ENCODE assay signal across 18 cellular contexts in genomic region chr5:54703568-54704255, GRCh38.
DNase-seq lines count a peak whose midpoint lies in the region; ATAC-seq and TF ChIP-seq lines count a peak whose summit lies in the region.
"Had no signal": no experiment of that assay in that cellular context is flagged by ENCODE, and none has a peak within 500 bp of the region (broad histone marks: within the 10 kb centered on the region; RNA-seq: fewer than 3 reads in every experiment).

No MANE protein-coding gene starts in this region.

- peak in 2 of 4 donors; percentile 18 to 50 for ATAC-seq in heart left ventricle
- ATAC-seq in HG03135 (IDR thresholded peaks at IDR 0.05; ENCODE audit: unreplicated experiment) = no peak
- no peak for ATAC-seq in GM19395 (IDR thresholded peaks at IDR 0.05; ENCODE audit: unreplicated experiment)
- ATAC-seq: activated T-cell treated with anti-CD3 and anti-CD28 coated beads, Interleukin-2, amount 50 U/mL, for 72 hours had no signal

- H2AK5ac ChIP-seq in trophoblast cell (ENCODE audit: low read length) = no peak overlapping the region

- no peak for DNase-seq in PC-9
- DNase-seq in heart left ventricle = no peak
- DNase-seq in trophoblast cell = no peak
- no peak for DNase-seq in stimulated activated CD4-positive, alpha-beta T cell treated with anti-CD3 and anti-CD28 coated beads, Interleukin-4, amount 100 ng/mL, for 1 hour
- no peak for DNase-seq in activated naive CD4-positive, alpha-beta T cell treated with anti-CD3 and anti-CD28 coated beads, Interleukin-2, amount 50 U/mL, for 16 hours
- DNase-seq: activated CD4-positive, alpha-beta T cell treated with anti-CD3 and anti-CD28 coated beads, Interleukin-2, amount 50 U/mL, for 1 hour; activated T-cell treated with anti-CD3 and anti-CD28 coated beads, Interleukin-2, amount 50 U/mL, for 72 hours; DND-41; effector CD8-positive, alpha-beta T cell; NCI-H1694 treated with DMSO at 0.1 percent for 48 hours; NCI-H82; T-helper 9 cell; upper lobe of left lung had no signal

- H3K4me2 ChIP-seq in BLaER1 (peak overlapping the region; percentile 50; the same call in 1 of the 2 replicates), PC-9 (peak overlapping the region; percentile 48), trophoblast cell (ENCODE audit: low read length) (no peak overlapping the region)
- H3K4me2 ChIP-seq: KMS-11 had no signal

- no TSS peak for BruUV-seq in PC-9 (replicated peaks; lab: Mats Ljungman, UMichigan)

- WGBS in heart left ventricle, 4 donors = 72 to 87% (median 77%) methylated on average over 10 of the region's 10 CpGs
- WGBS in trophoblast cell (ENCODE audit: extremely low coverage, insufficient coverage, insufficient read length) = no CpG with 5 or more reads among the region's 10 CpGs

- peaks cover 1% of the 10 kb centered on the region for H3K79me1 ChIP-seq in trophoblast cell (ENCODE audit: low read length)

- H2BK120ac ChIP-seq in trophoblast cell (ENCODE audit: insufficient read depth, low read length, poor library complexity) = no peak overlapping the region

- H3K4me3 ChIP-seq in BLaER1 (no peak overlapping the region), PC-9 (no peak overlapping the region), heart left ventricle (no peak overlapping the region), trophoblast cell (ENCODE audit: low read depth, low read length) (no peak overlapping the region)
- H3K4me3 ChIP-seq: gastrocnemius medialis, upper lobe of left lung had no signal

- CTCF ChIA-PET in PC-9 (lab: Charles Lee) = interaction anchor here (1.1 kb wide), 1 partner anchor 40 kb away, joined by 3 read pairs; no protein-coding TSS in a partner anchor

- H3F3A ChIP-seq in PC-9 (ENCODE audit: insufficient read depth, low read depth) = peaks cover 21% of the 10 kb centered on the region

- H3K27ac ChIP-seq in BLaER1 (no peak overlapping the region), PC-9 (0 out of 2 replicates have a peak overlapping the region, but pooled peaks have one; percentile 82), heart left ventricle (peak overlapping the region in 7 of 12 donors; percentile 3 to 67 (median 32)), trophoblast cell (ENCODE audit: low read depth, low read length) (no peak overlapping the region)
- H3K27ac ChIP-seq: KMS-11 had no signal

- H3K9me2 ChIP-seq in PC-9 (ENCODE audit: insufficient read depth) = no peaks in the 10 kb centered on the region

- H3K36me3 ChIP-seq in BLaER1 = no peaks in the 10 kb centered on the region
- H3K36me3 ChIP-seq in PC-9 (ENCODE audit: low read depth) = no peaks in the 10 kb centered on the region
- H3K36me3 ChIP-seq in heart left ventricle = no peaks in the 10 kb centered on the region
- H3K36me3 ChIP-seq in trophoblast cell (ENCODE audit: control insufficient read depth in 1 of 2, insufficient read depth in 2 of 2, low read length in 2 of 2) = no peaks in the 10 kb centered on the region
- H3K36me3 ChIP-seq: gastrocnemius medialis, upper lobe of left lung had no signal

- H3K23ac ChIP-seq in trophoblast cell (ENCODE audit: low read length) = no peak overlapping the region

- peak overlapping the region; percentile 13 for H3K14ac ChIP-seq in trophoblast cell (ENCODE audit: low read length)

- H3K9ac ChIP-seq in BLaER1 (no peak overlapping the region), trophoblast cell (ENCODE audit: low read length) (no peak overlapping the region)
- H3K9ac ChIP-seq: KMS-11 had no signal

- no peak overlapping the region for H4K8ac ChIP-seq in trophoblast cell (ENCODE audit: low read depth, low read length)

- H3K9me3 ChIP-seq in BLaER1 (no peaks in the 10 kb centered on the region), PC-9 (ENCODE audit: insufficient read depth, low read depth) (no peaks in the 10 kb centered on the region), heart left ventricle (no peaks in the 10 kb centered on the region), trophoblast cell (ENCODE audit: insufficient read depth, low read depth, low read length) (no peaks in the 10 kb centered on the region)
- H3K9me3 ChIP-seq: gastrocnemius medialis, upper lobe of left lung had no signal

- H2AFZ ChIP-seq in PC-9 (0 out of 2 replicates have a peak overlapping the region, but pooled peaks have one; percentile 4), trophoblast cell (ENCODE audit: insufficient read depth, low read length, poor library complexity) (no peak overlapping the region)

- H4K91ac ChIP-seq in trophoblast cell (ENCODE audit: low read depth, low read length) = no peak overlapping the region

- H3K79me2 ChIP-seq in PC-9 (ENCODE audit: low read depth) (no peaks in the 10 kb centered on the region), trophoblast cell (ENCODE audit: control insufficient read depth, insufficient read depth, low read length, poor library complexity) (no peaks in the 10 kb centered on the region)

- POLR2A ChIA-PET in PC-9 (lab: Charles Lee; ENCODE audit: unreplicated experiment) = interaction anchor here (0.7 kb wide), 1 partner anchor 22 kb away, joined by 5 read pairs; no protein-coding TSS in a partner anchor

- H2BK12ac ChIP-seq in trophoblast cell (ENCODE audit: low read length) = no peak overlapping the region

- H2BK5ac ChIP-seq in trophoblast cell (ENCODE audit: low read depth, low read length, poor library complexity) = no peak overlapping the region

- no peaks in the 10 kb centered on the region for H3K27me3 ChIP-seq in BLaER1
- H3K27me3 ChIP-seq in PC-9 (ENCODE audit: insufficient read depth, low read depth) = no peaks in the 10 kb centered on the region
- H3K27me3 ChIP-seq in heart left ventricle = no peaks in the 10 kb centered on the region
- no peaks in the 10 kb centered on the region for H3K27me3 ChIP-seq in trophoblast cell (ENCODE audit: insufficient read depth, low read length)
- H3K27me3 ChIP-seq: gastrocnemius medialis, upper lobe of left lung had no signal

- TF ChIP-seq POLR2A in heart left ventricle (IDR thresholded peaks at IDR 0.05) = no peak

- intact Hi-C loops in PC-9 (cut with micrococcal nuclease; ENCODE audit: unreplicated experiment) (no loop called here), heart left ventricle (cut with DNase I) (loop anchor here in 5 of 10 donors (5.0 to 10.0 kb wide), 4 partner anchors 46 to 186 kb away; partner anchors contain the start of gene SNX18 (in 1 of the 5))

- no peak overlapping the region for H3K4ac ChIP-seq in trophoblast cell (ENCODE audit: low read depth, low read length)

- peaks cover 30% of the 10 kb centered on the region for H3K4me1 ChIP-seq in BLaER1
- H3K4me1 ChIP-seq in PC-9 (replicated peaks; ENCODE audit: insufficient read depth) = peaks cover 44% of the 10 kb centered on the region
- peaks cover 0 to 56% (median 35%) of the 10 kb centered on the region in 12 donors for H3K4me1 ChIP-seq in heart left ventricle
- H3K4me1 ChIP-seq in trophoblast cell (ENCODE audit: control insufficient read depth in 1 of 2, insufficient read depth in 2 of 2, low read length in 2 of 2) = peaks cover 3 to 4% of the 10 kb centered on the region in 2 experiments

- no peak for TF ChIP-seq CTCF in PC-9 (conservative IDR thresholded peaks at IDR 0.05)
- TF ChIP-seq CTCF in heart left ventricle (IDR thresholded peaks at IDR 0.05) = no peak

- H3K18ac ChIP-seq in trophoblast cell (ENCODE audit: low read length) = no peak overlapping the region

- H4K12ac ChIP-seq in trophoblast cell (ENCODE audit: low read depth, low read length) = no peak overlapping the region

- H4K20me1 ChIP-seq in BLaER1 = no peaks in the 10 kb centered on the region
- H4K20me1 ChIP-seq in PC-9 (ENCODE audit: insufficient read depth) = no peaks in the 10 kb centered on the region

Comparison
In these comparisons a context has a peak if more than half of its experiments do, and no peak if none do; other contexts are left out.
1. H3K27ac ChIP-seq: peak in PC-9 (single experiment) and heart left ventricle (7 of 12); none in BLaER1 (single experiment) and trophoblast cell (single experiment).